8 cellular contexts compared by ENCODE assay signal in genomic region chr11:82682003-82682751, GRCh38. TPM values are rescaled to one million over a fixed set of nuclear protein-coding genes. Genes with fewer than 3 reads are reported as not detected.
DNase-seq lines count a peak whose midpoint lies in the region; ATAC-seq, FAIRE-seq and TF ChIP-seq lines count a peak whose summit lies in the region.

No MANE protein-coding gene starts in this region.

- H3K9me3 ChIP-seq in keratinocyte (ENCODE audit: control insufficient read depth, low read depth, low read length): no peaks in the 10 kb centered on the region
- H3K9me3 ChIP-seq in thyroid gland: no peaks in the 10 kb centered on the region

- no peaks in the 10 kb centered on the region for H4K20me1 ChIP-seq in keratinocyte (ENCODE audit: control insufficient read depth, extremely low read depth, insufficient read depth, low read length)

- H3K4me2 ChIP-seq in keratinocyte (ENCODE audit: control insufficient read depth, extremely low read depth, insufficient read depth, low read depth, low read length): peak overlapping the region; percentile 51

- no peaks in the 10 kb centered on the region for H3K79me2 ChIP-seq in keratinocyte (ENCODE audit: control insufficient read depth, insufficient read depth, low read length)

- no peaks in the 10 kb centered on the region for H3K4me1 Mint-ChIP-seq in brain

- peaks cover 8% of the 10 kb centered on the region for H3K27me3 Mint-ChIP-seq in brain

- intact Hi-C loops in thyroid gland (cut with DNase I): no loop called here

- TF ChIP-seq CTCF in brain (conservative IDR thresholded peaks at IDR 0.05) (peak; percentile 52 to 61), keratinocyte (optimal IDR thresholded peaks at IDR 0.05 in 1 of 3, IDR thresholded peaks at IDR 0.05 in 1 of 3, conservative IDR thresholded peaks at IDR 0.05 in 1 of 3; ENCODE audit: extremely low read depth in 1 of 3, insufficient read depth in 2 of 3, low read length in 3 of 3) (peak; percentile 34 to 52 (median 39)), thyroid gland (IDR thresholded peaks at IDR 0.05) (peak in 4 of 6 experiments; percentile 59 to 99 (median 68))

- H3K4me1 ChIP-seq in keratinocyte (ENCODE audit: control insufficient read depth, extremely low read depth, insufficient read depth, low read length) (peaks cover 3% of the 10 kb centered on the region), thyroid gland (no peaks in the 10 kb centered on the region)

- H2AFZ ChIP-seq in keratinocyte (ENCODE audit: control insufficient read depth, low read length): peak overlapping the region; percentile 44

- whole genome bisulfite sequencing in thyroid gland, 2 donors: 22 to 29% methylated on average over 6 of the region's 6 CpGs

- no peaks in the 10 kb centered on the region for H3K9me1 ChIP-seq in keratinocyte (ENCODE audit: control insufficient read depth, extremely low read depth, insufficient read depth, low read length)

- H3K36me3 ChIP-seq in keratinocyte (ENCODE audit: control insufficient read depth in 2 of 2, extremely low read depth in 1 of 2, insufficient read depth in 2 of 2, low read length in 2 of 2) (no peaks in the 10 kb centered on the region), thyroid gland (no peaks in the 10 kb centered on the region)

- peak overlapping the region in 3 of 5 experiments; percentile 2 to 44 (median 5) for H3K4me3 Mint-ChIP-seq in brain

- DNase-seq in D341Med (ENCODE audit: low spot score): peak; percentile 47
- DNase-seq in NCI-H510A treated with DMSO at 0.1 percent for 48 hours (lab: John Stamatoyannopoulos, UW): peak; percentile 49
- peak; percentile 9 for DNase-seq in keratinocyte (ENCODE audit: low read depth, low spot score)
- DNase-seq in thyroid gland: peak; percentile 4 to 8

- TF ChIP-seq POLR2A in thyroid gland (IDR thresholded peaks at IDR 0.05): no peak

- H3K27me3 ChIP-seq in keratinocyte (ENCODE audit: control insufficient read depth, extremely low read depth, insufficient read depth, low read length): no peaks in the 10 kb centered on the region
- H3K27me3 ChIP-seq in thyroid gland: no peaks in the 10 kb centered on the region

- peak; percentile 75 for ATAC-seq in GM18907 (IDR thresholded peaks at IDR 0.05; ENCODE audit: unreplicated experiment)
- ATAC-seq in HG03175 (IDR thresholded peaks at IDR 0.05; ENCODE audit: unreplicated experiment): peak; percentile 80
- no peak for ATAC-seq in HG02571 (IDR thresholded peaks at IDR 0.05; ENCODE audit: unreplicated experiment)

- no peak overlapping the region for H3K9ac ChIP-seq in keratinocyte (ENCODE audit: control insufficient read depth, extremely low read depth, insufficient read depth, low read length)

- dilution Hi-C loops in keratinocyte (cut with MboI; ENCODE audit: extremely low pct_ligation_motif_present, low sequenced_read_pairs): no loop called here

- peak; percentile 78 for FAIRE-seq in keratinocyte (lab: Jason Lieb, UNC)

- H3K9me3 Mint-ChIP-seq in brain: peaks cover 17 to 37% (median 22%) of the 10 kb centered on the region in 5 experiments

- H3K27ac ChIP-seq in keratinocyte (ENCODE audit: control insufficient read depth, insufficient read depth, low read length) (no peak overlapping the region), thyroid gland (no peak overlapping the region)

- H3K4me3 ChIP-seq in keratinocyte (ENCODE audit: control insufficient read depth in 2 of 3, extremely low read depth in 1 of 3, insufficient read depth in 2 of 3, low read depth in 1 of 3, low read length in 3 of 3) (no peak overlapping the region), thyroid gland (replicated peaks in 1 of 3) (no peak overlapping the region)

- H3K36me3 Mint-ChIP-seq in brain: no peaks in the 10 kb centered on the region

- peak overlapping the region in 1 of 5 experiments; percentile 3 for H3K27ac Mint-ChIP-seq in brain

RNA-seq across cellular contexts. Expression of gene FAM181B, which starts 51.5 kb away (rescaled TPM):
- polyA plus RNA-seq in brain (ENCODE audit: insufficient read depth, low read depth, low replicate concordance): 6.2 TPM
- 0.01 TPM in 2 of 3 replicates, not detected in the other for polyA plus RNA-seq in keratinocyte
- not detected for polyA plus RNA-seq in keratinocyte (2011; ENCODE audit: low read depth)
- polyA plus RNA-seq in keratinocyte (2011; cell fraction: cytosol; rRNA removed): 0.01 TPM in 1 of 2 replicates, not detected in the other
- not detected in 2 replicates for polyA plus RNA-seq in keratinocyte (2011; cell fraction: nucleus; rRNA removed)
- polyA plus RNA-seq in keratinocyte (2012; ENCODE audit: low replicate concordance): 0.03 and 0.04 TPM in 2 replicates
- polyA minus RNA-seq in keratinocyte: not detected in 3 replicates
- polyA minus RNA-seq in keratinocyte (2011; cell fraction: cytosol; rRNA and poly(A)+ RNA removed): not detected
- not detected in 2 replicates for polyA minus RNA-seq in keratinocyte (2011; cell fraction: nucleus; rRNA and poly(A)+ RNA removed)
- 1 to 10 TPM in 3 of 4 donors, under 1 TPM in 1; 0.94 to 5.1 (median 1.5) TPM for total RNA-seq in thyroid gland
